Comparison of ENCODE assay signal across 17 cellular contexts in the genomic region with DNA sequence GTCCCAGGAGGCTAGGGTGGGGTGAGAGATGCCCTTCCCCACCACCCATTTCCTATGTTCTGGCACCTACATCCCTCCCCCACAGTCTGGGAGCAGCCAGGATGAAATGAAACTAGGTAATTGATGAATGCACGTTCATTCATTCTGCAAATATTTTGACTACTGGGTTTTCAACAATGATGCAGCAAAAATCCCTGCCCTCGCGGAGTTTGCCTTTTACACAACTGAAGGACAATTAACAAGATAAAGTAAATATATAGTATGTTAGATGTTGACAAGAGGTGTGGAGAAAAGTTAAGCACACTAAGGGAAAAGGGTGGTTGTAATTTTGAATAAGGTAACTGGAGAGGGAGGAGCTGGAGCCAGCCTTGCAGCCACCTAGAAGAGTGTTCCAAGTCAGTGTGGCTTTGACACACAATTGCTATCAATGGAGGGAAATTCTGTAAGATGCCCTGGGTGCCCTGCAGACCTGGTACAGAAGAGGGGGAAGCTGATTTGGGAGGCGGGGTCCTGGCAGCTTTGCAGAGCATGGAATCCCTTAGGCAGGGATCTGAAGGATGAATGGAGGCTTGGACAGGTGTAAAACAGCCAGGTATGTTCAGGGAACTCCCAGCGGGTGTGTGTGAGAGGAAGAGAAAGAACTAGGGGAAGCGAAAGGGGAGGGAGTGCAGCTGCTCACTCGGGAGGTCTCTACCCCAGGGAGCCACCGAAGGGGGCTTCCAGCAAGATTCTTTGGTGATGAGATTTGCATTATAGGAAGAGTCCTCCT. TPM values are rescaled to one million over a fixed set of nuclear protein-coding genes. Genes with fewer than 3 reads are reported as not detected.
DNase-seq lines count a peak whose midpoint lies in the region; ATAC-seq, FAIRE-seq and TF ChIP-seq lines count a peak whose summit lies in the region.
"Had no signal": no experiment of that assay in that cellular context is flagged by ENCODE, and none has a peak within 500 bp of the region (broad histone marks: within the 10 kb centered on the region; RNA-seq: fewer than 3 reads in every experiment).

No MANE protein-coding gene starts in this region.

- ATAC-seq in Right ventricle myocardium superior (ENCODE audit: poor library complexity), result no peak
- ATAC-seq in left cardiac atrium, result no peak
- ATAC-seq: CD8-positive, alpha-beta T cell; esophagus mucosa had no signal

- no peaks in the 10 kb centered on the region for H3K9me1 ChIP-seq in keratinocyte (ENCODE audit: control insufficient read depth, extremely low read depth, insufficient read depth, low read length)

- CTCF ChIA-PET in PC-9 (lab: Charles Lee), result interaction anchor here (1.1 kb wide), 1 partner anchor 56 kb away, joined by 3 read pairs; no protein-coding TSS in a partner anchor

- dilution Hi-C loops in keratinocyte (cut with MboI; ENCODE audit: extremely low pct_ligation_motif_present, low sequenced_read_pairs), result no loop called here

- no peaks in the 10 kb centered on the region for H3K9me2 ChIP-seq in PC-9 (ENCODE audit: insufficient read depth)

- TF ChIP-seq CTCF in PC-9 (conservative IDR thresholded peaks at IDR 0.05) (no peak), keratinocyte (optimal IDR thresholded peaks at IDR 0.05 in 1 of 3, IDR thresholded peaks at IDR 0.05 in 1 of 3, conservative IDR thresholded peaks at IDR 0.05 in 1 of 3; ENCODE audit: extremely low read depth in 1 of 3, insufficient read depth in 2 of 3, low read length in 3 of 3) (no peak)

- FAIRE-seq in keratinocyte (lab: Jason Lieb, UNC) (no peak), urothelium cell line (lab: Jason Lieb, UNC) (peak; percentile 32)

- DNase-seq in Right ventricle myocardium superior (peak; percentile 20), left cardiac atrium (no peak), PC-9 (peak in 1 of 2 experiments; percentile 61), keratinocyte (ENCODE audit: low read depth, low spot score) (no peak), urothelium cell line (ENCODE audit: low spot score) (no peak), germinal center (ENCODE audit: low spot score) (no peak), middle frontal gyrus (ENCODE audit: extremely low spot score, low spot score) (no peak)
- no peak for DNase-seq in activated T-cell treated with anti-CD3 and anti-CD28 coated beads, Interleukin-2, amount 50 U/mL, for 1 hour
- DNase-seq: ACHN; activated CD4-positive, alpha-beta memory T cell treated with anti-CD3 and anti-CD28 coated beads for 36 hours; CD8-positive, alpha-beta T cell; dermis blood vessel endothelial cell; Karpas-422; NCI-H1092; RPMI8226 had no signal

- no peaks in the 10 kb centered on the region for H3K9me3 ChIP-seq in PC-9 (ENCODE audit: insufficient read depth, low read depth)
- no peaks in the 10 kb centered on the region for H3K9me3 ChIP-seq in keratinocyte (ENCODE audit: control insufficient read depth, low read depth, low read length)

- intact Hi-C loops in Right ventricle myocardium superior (cut with DNase I), result no loop called here
- intact Hi-C loops in left cardiac atrium (cut with DNase I), result no loop called here
- intact Hi-C loops in PC-9 (cut with micrococcal nuclease; ENCODE audit: unreplicated experiment), result loop anchor here (10.0 kb wide), 1 partner anchor 198 kb away; a partner anchor contains a TSS

- H3K4me2 ChIP-seq in PC-9 (peak overlapping the region; percentile 64), keratinocyte (ENCODE audit: control insufficient read depth, extremely low read depth, insufficient read depth, low read depth, low read length) (peak overlapping the region; percentile 9)

- H4K20me1 ChIP-seq in PC-9 (ENCODE audit: insufficient read depth) (no peaks in the 10 kb centered on the region), keratinocyte (ENCODE audit: control insufficient read depth, extremely low read depth, insufficient read depth, low read length) (no peaks in the 10 kb centered on the region)

- H3K9ac ChIP-seq in keratinocyte (ENCODE audit: control insufficient read depth, extremely low read depth, insufficient read depth, low read length), result no peak overlapping the region

- BruUV-seq in PC-9 (replicated peaks; lab: Mats Ljungman, UMichigan), result no TSS peak

- H3F3A ChIP-seq in PC-9 (ENCODE audit: insufficient read depth, low read depth), result peaks cover 21% of the 10 kb centered on the region

- POLR2A ChIA-PET in PC-9 (lab: Charles Lee; ENCODE audit: unreplicated experiment), result no interaction called here

- H3K4me3 ChIP-seq in PC-9 (peak overlapping the region; percentile 12; the same call in 1 of the 2 replicates), keratinocyte (ENCODE audit: control insufficient read depth in 2 of 3, extremely low read depth in 1 of 3, insufficient read depth in 2 of 3, low read depth in 1 of 3, low read length in 3 of 3) (no peak overlapping the region)

- peaks cover 8% of the 10 kb centered on the region; the same call in 1 of the 2 replicates for H3K36me3 ChIP-seq in PC-9 (ENCODE audit: low read depth)
- no peaks in the 10 kb centered on the region for H3K36me3 ChIP-seq in keratinocyte (ENCODE audit: control insufficient read depth in 2 of 2, extremely low read depth in 1 of 2, insufficient read depth in 2 of 2, low read length in 2 of 2)

- H3K79me2 ChIP-seq in PC-9 (ENCODE audit: low read depth) (no peaks in the 10 kb centered on the region), keratinocyte (ENCODE audit: control insufficient read depth, insufficient read depth, low read length) (no peaks in the 10 kb centered on the region)

- H3K27ac ChIP-seq in PC-9, result peak overlapping the region; percentile 53
- no peak overlapping the region for H3K27ac ChIP-seq in keratinocyte (ENCODE audit: control insufficient read depth, insufficient read depth, low read length)
- H3K27ac ChIP-seq: HL-60 had no signal

- H3K4me1 ChIP-seq in PC-9 (replicated peaks; ENCODE audit: insufficient read depth) (peaks cover 74% of the 10 kb centered on the region), keratinocyte (ENCODE audit: control insufficient read depth, extremely low read depth, insufficient read depth, low read length) (peaks cover 38% of the 10 kb centered on the region)

- H2AFZ ChIP-seq in PC-9 (no peak overlapping the region), keratinocyte (ENCODE audit: control insufficient read depth, low read length) (no peak overlapping the region)

- H3K27me3 ChIP-seq in PC-9 (ENCODE audit: insufficient read depth, low read depth) (no peaks in the 10 kb centered on the region), keratinocyte (ENCODE audit: control insufficient read depth, extremely low read depth, insufficient read depth, low read length) (no peaks in the 10 kb centered on the region)

RNA-seq across cellular contexts. Expression of a gene that starts 2.5 kb away (rescaled TPM):
- not detected for total RNA-seq in Right ventricle myocardium superior
- total RNA-seq in left cardiac atrium, result under 1 TPM; 0.10 to 0.65 TPM
- 12.9 and 16.6 TPM in 2 replicates for total RNA-seq in PC-9 (2021)
- polyA plus RNA-seq in keratinocyte, result 0.88 to 2.7 TPM (median 1.8 TPM) in 3 replicates
- 0.12 TPM for polyA plus RNA-seq in keratinocyte (2011; ENCODE audit: low read depth)
- 1.4 and 3.3 TPM in 2 replicates for polyA plus RNA-seq in keratinocyte (2011; cell fraction: cytosol; rRNA removed)
- polyA plus RNA-seq in keratinocyte (2011; cell fraction: nucleus; rRNA removed), result 2.5 and 4.5 TPM in 2 replicates
- 1.2 and 3.5 TPM in 2 replicates for polyA plus RNA-seq in keratinocyte (2012; ENCODE audit: low replicate concordance)
- 1.2 to 7.1 TPM (median 1.9 TPM) in 3 replicates for polyA minus RNA-seq in keratinocyte
- not detected for polyA minus RNA-seq in keratinocyte (2011; cell fraction: cytosol; rRNA and poly(A)+ RNA removed)
- 1.6 and 2.2 TPM in 2 replicates for polyA minus RNA-seq in keratinocyte (2011; cell fraction: nucleus; rRNA and poly(A)+ RNA removed)
- total RNA-seq: CD8-positive, alpha-beta T cell had no signal
